19 cellular contexts compared by ENCODE assay signal in the genomic region with DNA sequence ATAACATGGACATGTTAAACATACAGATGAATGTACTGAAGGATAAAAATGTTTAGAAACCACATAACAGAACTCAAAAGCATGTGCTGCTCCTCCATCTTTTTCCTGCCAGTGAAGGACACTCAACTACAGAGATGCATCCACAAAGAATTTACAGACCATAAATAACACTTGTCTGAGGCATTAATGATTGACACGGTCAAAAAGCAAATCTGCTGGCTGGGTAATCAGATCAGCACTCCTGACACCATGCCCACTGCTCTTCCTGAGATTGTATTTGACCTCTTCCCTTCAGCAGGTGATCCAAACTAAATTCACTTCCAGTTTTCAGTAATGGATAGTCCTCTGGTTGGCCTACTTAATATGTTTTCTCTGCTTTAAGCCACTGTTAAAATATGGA.
A peak's percentile ranks its signal among the peaks of the same experiment; 100 is the strongest.
DNase-seq lines count a peak whose midpoint lies in the region; ATAC-seq, FAIRE-seq and TF ChIP-seq lines count a peak whose summit lies in the region.
"Had no signal": no experiment of that assay in that cellular context is flagged by ENCODE, and none has a peak within 500 bp of the region (broad histone marks: within the 10 kb centered on the region; RNA-seq: fewer than 3 reads in every experiment).

No MANE protein-coding gene starts in this region.

- no peaks in the 10 kb centered on the region for H4K20me1 ChIP-seq in KMS-11 (ENCODE audit: insufficient read depth)

- H3K9ac ChIP-seq in KMS-11 = no peak overlapping the region

- CTCF ChIA-PET in HEK293T (lab: Yijun Ruan, JAX) = interaction anchor here (0.6 kb wide), 1 partner anchor 167 kb away, joined by 3 read pairs; no protein-coding TSS in a partner anchor

- H3K4me1 Mint-ChIP-seq in activated T-cell treated with anti-CD3 and anti-CD28 coated beads, Interleukin-2, amount 50 U/mL, for 24 hours (ENCODE audit: low read depth) = peaks cover 33% of the 10 kb centered on the region

- H3K27ac Mint-ChIP-seq in activated T-cell treated with anti-CD3 and anti-CD28 coated beads, Interleukin-2, amount 50 U/mL, for 24 hours = no peak overlapping the region
- H3K27ac Mint-ChIP-seq: CD4-positive, alpha-beta T cell had no signal

- peaks cover 100% of the 10 kb centered on the region for H3K4me1 ChIP-seq in KMS-11 (ENCODE audit: low read depth, poor library complexity, severe bottlenecking)
- H3K4me1 ChIP-seq: BE2C had no signal

- no peaks in the 10 kb centered on the region for H3K9me3 Mint-ChIP-seq in activated T-cell treated with anti-CD3 and anti-CD28 coated beads, Interleukin-2, amount 50 U/mL, for 24 hours
- H3K9me3 Mint-ChIP-seq: CD4-positive, alpha-beta T cell had no signal

- ATAC-seq in HG03432 (IDR thresholded peaks at IDR 0.05; ENCODE audit: unreplicated experiment) = no peak
- ATAC-seq: HCT116 had no signal

- H3K27me3 ChIP-seq in KMS-11 (ENCODE audit: insufficient read depth, low read depth) = no peaks in the 10 kb centered on the region
- H3K27me3 ChIP-seq: BE2C had no signal

- no peaks in the 10 kb centered on the region for H3K27me3 Mint-ChIP-seq in activated T-cell treated with anti-CD3 and anti-CD28 coated beads, Interleukin-2, amount 50 U/mL, for 24 hours
- H3K27me3 Mint-ChIP-seq: CD4-positive, alpha-beta T cell had no signal

- no peak overlapping the region for H3K4me3 ChIP-seq in KMS-11 (IDR thresholded peaks at IDR 0.05; ENCODE audit: insufficient read depth, low read depth, low read length)

- H3K36me3 ChIP-seq in KMS-11 (ENCODE audit: insufficient read depth) = peaks cover 28% of the 10 kb centered on the region
- H3K36me3 ChIP-seq: BE2C had no signal

- POLR2A ChIA-PET in HEK293T (lab: Yijun Ruan, JAX) = no interaction called here

- no peak for DNase-seq in HEK293T (ENCODE audit: extremely low spot score)
- DNase-seq in kidney tubule cell (ENCODE audit: low spot score) = peak; percentile 39
- DNase-seq in GM19239 (ENCODE audit: insufficient read length, low spot score) = no peak
- no peak for DNase-seq in activated T-cell treated with anti-CD3 and anti-CD28 coated beads, Interleukin-2, amount 50 U/mL, for 24 hours
- DNase-seq: ACHN; BE2C; C1 segment of cervical spinal cord; CD4-positive, alpha-beta T cell; DMS153; DMS79; GDM1; GOT3; H7 had no signal

- peak overlapping the region; percentile 6; the same call in 1 of the 2 replicates for H3K27ac ChIP-seq in KMS-11

- TF ChIP-seq CTCF in KMS-11 (conservative IDR thresholded peaks at IDR 0.05; ENCODE audit: low read depth, low read length) = no peak

- no peak overlapping the region for H3K4me3 Mint-ChIP-seq in activated T-cell treated with anti-CD3 and anti-CD28 coated beads, Interleukin-2, amount 50 U/mL, for 24 hours
- H3K4me3 Mint-ChIP-seq: CD4-positive, alpha-beta T cell had no signal

- H2AFZ ChIP-seq in KMS-11 (ENCODE audit: low read depth) = no peak overlapping the region

- H3K4me2 ChIP-seq in KMS-11 = peak overlapping the region; percentile 12

- H3K79me2 ChIP-seq in KMS-11 (ENCODE audit: insufficient read depth, low read depth) = peaks cover 75% of the 10 kb centered on the region

- H3K36me3 Mint-ChIP-seq in activated T-cell treated with anti-CD3 and anti-CD28 coated beads, Interleukin-2, amount 50 U/mL, for 24 hours (ENCODE audit: low read depth) = peaks cover 41% of the 10 kb centered on the region

- FAIRE-seq in GM19239 (lab: Jason Lieb, UNC) = no peak
- FAIRE-seq: A204.1, GM12892, GM18507 had no signal

TF ChIP-seq in HEK293T, 16 proteins besides CTCF, POLR2A, EP300 and RAD21:
- TF ChIP-seq, protein P1, sequence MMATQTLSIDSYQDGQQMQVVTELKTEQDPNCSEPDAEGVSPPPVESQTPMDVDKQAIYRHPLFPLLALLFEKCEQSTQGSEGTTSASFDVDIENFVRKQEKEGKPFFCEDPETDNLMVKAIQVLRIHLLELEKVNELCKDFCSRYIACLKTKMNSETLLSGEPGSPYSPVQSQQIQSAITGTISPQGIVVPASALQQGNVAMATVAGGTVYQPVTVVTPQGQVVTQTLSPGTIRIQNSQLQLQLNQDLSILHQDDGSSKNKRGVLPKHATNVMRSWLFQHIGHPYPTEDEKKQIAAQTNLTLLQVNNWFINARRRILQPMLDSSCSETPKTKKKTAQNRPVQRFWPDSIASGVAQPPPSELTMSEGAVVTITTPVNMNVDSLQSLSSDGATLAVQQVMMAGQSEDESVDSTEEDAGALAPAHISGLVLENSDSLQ (IDR thresholded peaks at IDR 0.05) = peak; percentile 24; the same call in 1 of the 2 replicates
- no peak for TF ChIP-seq SP1 (IDR thresholded peaks at IDR 0.05)
